In the genomic region with DNA sequence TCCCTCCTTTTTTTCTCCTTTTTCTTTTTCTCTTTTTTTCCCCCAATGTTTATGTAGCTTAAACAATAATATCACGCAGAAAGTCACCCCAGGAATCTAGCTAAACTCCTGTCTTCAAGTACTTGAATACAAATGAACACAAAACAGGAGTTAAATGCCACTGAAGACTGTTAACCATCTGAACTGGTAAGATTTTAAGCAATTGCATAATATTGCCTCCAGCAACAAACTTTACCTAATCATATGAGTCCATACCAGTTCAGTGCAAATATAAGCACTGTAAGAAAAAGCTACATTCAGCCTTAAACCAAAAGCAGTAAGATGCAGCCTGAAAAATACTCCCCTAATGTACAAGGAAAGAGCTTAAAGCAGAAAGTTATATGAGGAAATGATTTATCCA, we compare ENCODE assay signal across 28 cellular contexts.
"Had no signal": no experiment of that assay in that cellular context is flagged by ENCODE, and none has a peak within 500 bp of the region (broad histone marks: within the 10 kb centered on the region; RNA-seq: fewer than 3 reads in every experiment).

No MANE protein-coding gene starts in this region.

- H3K79me2 ChIP-seq: parathyroid adenoma had no signal

- H3K4me3 Mint-ChIP-seq: dendritic cell treated with granulocyte-macrophage colony-stimulating factor and Interleukin-4, amounts not matched to agents 40 ng/mL and 50 ng/mL, for 4 days; endodermal cell; immature natural killer cell; memory B cell; natural killer cell treated with Interleukin-12 subunit alpha and Interleukin-12 subunit beta and Interleukin-15 and Interleukin-18, amount 100 ng/mL, for 72 hours; neural progenitor cell; stimulated activated effector memory CD8-positive, alpha-beta T cell treated with anti-CD3 and anti-CD28 coated beads, Interleukin-12 subunit alpha, Interleukin-12 subunit beta, amount 100 ng/mL, for 72 hours; type B pancreatic cell had no signal

- H3K9me3 ChIP-seq: colonic mucosa, esophagus muscularis mucosa, heart right ventricle, lower lobe of right lung, right atrium auricular region, stomach, thyroid gland had no signal

- H3K36me3 Mint-ChIP-seq: immature natural killer cell; memory B cell; natural killer cell treated with Interleukin-12 subunit alpha and Interleukin-12 subunit beta and Interleukin-15 and Interleukin-18, amount 100 ng/mL, for 72 hours; neural progenitor cell; stimulated activated effector memory CD8-positive, alpha-beta T cell treated with anti-CD3 and anti-CD28 coated beads, Interleukin-12 subunit alpha, Interleukin-12 subunit beta, amount 100 ng/mL, for 72 hours; type B pancreatic cell had no signal

- H3K9me3 Mint-ChIP-seq: dendritic cell treated with granulocyte-macrophage colony-stimulating factor and Interleukin-4, amounts not matched to agents 40 ng/mL and 50 ng/mL, for 4 days; endodermal cell; neural progenitor cell; type B pancreatic cell had no signal

- H3K4me3 ChIP-seq: colonic mucosa, esophagus muscularis mucosa, heart right ventricle, lower lobe of right lung, neural progenitor cell, right atrium auricular region, stomach, thyroid gland had no signal

- H3K4me1 Mint-ChIP-seq: immature natural killer cell; memory B cell; stimulated activated effector memory CD8-positive, alpha-beta T cell treated with anti-CD3 and anti-CD28 coated beads, Interleukin-12 subunit alpha, Interleukin-12 subunit beta, amount 100 ng/mL, for 72 hours had no signal

- H2AFZ ChIP-seq: neural progenitor cell, parathyroid adenoma had no signal

- H3K27me3 Mint-ChIP-seq: dendritic cell treated with granulocyte-macrophage colony-stimulating factor and Interleukin-4, amounts not matched to agents 40 ng/mL and 50 ng/mL, for 4 days; memory B cell; natural killer cell treated with Interleukin-12 subunit alpha and Interleukin-12 subunit beta and Interleukin-15 and Interleukin-18, amount 100 ng/mL, for 72 hours; progenitor cell of endocrine pancreas had no signal

- H3K4me1 ChIP-seq: colonic mucosa, esophagus muscularis mucosa, foreskin keratinocyte, heart right ventricle, lower lobe of right lung, neural progenitor cell, parathyroid adenoma, right atrium auricular region, stomach, thyroid gland had no signal

- H3K27ac ChIP-seq: colonic mucosa, esophagus muscularis mucosa, foreskin keratinocyte, heart right ventricle, lower lobe of right lung, neural progenitor cell, parathyroid adenoma, right atrium auricular region, stomach, thyroid gland had no signal

- H3K9ac ChIP-seq: neural progenitor cell, parathyroid adenoma had no signal

- H3K4me2 ChIP-seq: neural progenitor cell had no signal

- H3K27me3 ChIP-seq: colonic mucosa, esophagus muscularis mucosa, foreskin keratinocyte, heart right ventricle, neural progenitor cell, right atrium auricular region, stomach, thyroid gland had no signal

- H3K36me3 ChIP-seq: colonic mucosa, esophagus muscularis mucosa, heart right ventricle, lower lobe of right lung, neural progenitor cell, right atrium auricular region, stomach, thyroid gland had no signal

- H3K27ac Mint-ChIP-seq: dendritic cell treated with granulocyte-macrophage colony-stimulating factor and Interleukin-4, amounts not matched to agents 40 ng/mL and 50 ng/mL, for 4 days; endodermal cell; immature natural killer cell; memory B cell; natural killer cell treated with Interleukin-12 subunit alpha and Interleukin-12 subunit beta and Interleukin-15 and Interleukin-18, amount 100 ng/mL, for 72 hours; neural progenitor cell; progenitor cell of endocrine pancreas; stimulated activated effector memory CD8-positive, alpha-beta T cell treated with anti-CD3 and anti-CD28 coated beads, Interleukin-12 subunit alpha, Interleukin-12 subunit beta, amount 100 ng/mL, for 72 hours; type B pancreatic cell had no signal

- DNase-seq: colonic mucosa; effector CD8-positive, alpha-beta T cell; endodermal cell; glutamatergic neuron; heart right ventricle; hippocampal formation; immature natural killer cell; islet precursor cell; kidney glomerular epithelial cell; left colon; left ventricle myocardium superior; lower lobe of right lung; stimulated activated CD4-positive, alpha-beta T cell treated with anti-CD3 and anti-CD28 coated beads, Interleukin-2, amount 100 ng/mL, for 24 hours; stimulated activated CD4-positive, alpha-beta T cell treated with anti-CD3 and anti-CD28 coated beads, Interleukin-4, amount 100 ng/mL, for 24 hours; stimulated activated naive CD4-positive, alpha-beta T cell treated with Interleukin-2 at 50 U/mL for 16 hours; stomach; thyroid gland had no signal
